Comparison of ENCODE assay signal across 8 cellular contexts in the genomic region with DNA sequence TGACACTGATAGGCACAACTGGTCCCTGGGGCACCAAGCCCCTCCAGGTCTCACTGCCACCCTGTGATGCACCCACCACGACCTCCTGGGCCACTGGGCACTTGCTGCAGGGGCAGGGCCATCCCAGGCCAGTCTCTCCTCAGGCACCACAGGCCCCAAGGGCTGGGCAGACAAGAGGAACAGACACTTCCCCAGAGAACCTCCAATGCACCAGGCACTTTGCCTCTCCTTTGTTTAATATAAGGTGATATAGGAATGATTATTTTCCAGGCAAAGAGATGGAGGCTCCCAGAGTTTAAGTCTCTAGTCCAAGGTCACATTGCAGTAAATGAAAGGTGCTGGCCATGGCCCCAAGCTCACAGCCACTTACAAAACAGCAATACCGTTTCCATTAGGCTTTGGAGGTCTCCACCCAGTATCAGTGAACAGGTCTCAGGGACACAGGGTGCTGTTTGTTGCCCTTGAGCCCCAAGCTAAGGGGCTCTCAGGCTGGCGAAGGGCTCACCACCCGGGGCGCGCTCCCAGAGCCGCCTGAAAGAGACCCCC. TPM values are rescaled to one million over a fixed set of nuclear protein-coding genes. Genes with fewer than 3 reads are reported as not detected.
DNase-seq lines count a peak whose midpoint lies in the region; ATAC-seq, FAIRE-seq and TF ChIP-seq lines count a peak whose summit lies in the region.

No MANE protein-coding gene starts in this region.

- H3K9me1 ChIP-seq in keratinocyte (ENCODE audit: control insufficient read depth, extremely low read depth, insufficient read depth, low read length) = no peaks in the 10 kb centered on the region

- H3K27ac Mint-ChIP-seq in T-helper 1 cell treated with Interleukin-12 subunit alpha and Interleukin-12 subunit beta and Interleukin-4 antibody, amounts not matched to agents 30 μg/mL and 1 μg/mL, for 36 hours = peak overlapping the region; percentile 79
- no peak overlapping the region for H3K27ac Mint-ChIP-seq in activated T-helper 1 cell treated with anti-CD3 and anti-CD28 coated beads, Interleukin-12 subunit alpha, Interleukin-12 subunit beta, Interleukin-2, Interleukin-4 antibody, amounts not matched to agents 30 ng/mL and 10 ng/mL and 1 ng/mL, durations not matched to agents 14 hours and 24 hours and 36 hours

- FAIRE-seq in keratinocyte (lab: Jason Lieb, UNC) = no peak

- H3K4me3 Mint-ChIP-seq in T-helper 1 cell treated with Interleukin-12 subunit alpha and Interleukin-12 subunit beta and Interleukin-4 antibody, amounts not matched to agents 30 μg/mL and 1 μg/mL, for 36 hours = peak overlapping the region; percentile 59
- peak overlapping the region; percentile 75 for H3K4me3 Mint-ChIP-seq in activated T-helper 1 cell treated with anti-CD3 and anti-CD28 coated beads, Interleukin-12 subunit alpha, Interleukin-12 subunit beta, Interleukin-2, Interleukin-4 antibody, amounts not matched to agents 30 ng/mL and 10 ng/mL and 1 ng/mL, durations not matched to agents 14 hours and 24 hours and 36 hours

- H3K9me3 Mint-ChIP-seq in T-helper 1 cell treated with Interleukin-12 subunit alpha and Interleukin-12 subunit beta and Interleukin-4 antibody, amounts not matched to agents 30 μg/mL and 1 μg/mL, for 36 hours = no peaks in the 10 kb centered on the region
- H3K9me3 Mint-ChIP-seq in activated T-helper 1 cell treated with anti-CD3 and anti-CD28 coated beads, Interleukin-12 subunit alpha, Interleukin-12 subunit beta, Interleukin-2, Interleukin-4 antibody, amounts not matched to agents 30 ng/mL and 10 ng/mL and 1 ng/mL, durations not matched to agents 14 hours and 24 hours and 36 hours = no peaks in the 10 kb centered on the region

- no peaks in the 10 kb centered on the region for H3K36me3 ChIP-seq in keratinocyte (ENCODE audit: control insufficient read depth in 2 of 2, extremely low read depth in 1 of 2, insufficient read depth in 2 of 2, low read length in 2 of 2)
- H3K36me3 ChIP-seq in testis (ENCODE audit: low read depth, missing control alignments) = no peaks in the 10 kb centered on the region

- peak overlapping the region; percentile 38 for H3K9ac ChIP-seq in keratinocyte (ENCODE audit: control insufficient read depth, extremely low read depth, insufficient read depth, low read length)

- 34% methylated on average over 7 of the region's 7 CpGs; no CpG with 5 or more reads in 1 of the 2 donors for WGBS in testis, 2 donors

- no peaks in the 10 kb centered on the region for H3K9me3 ChIP-seq in keratinocyte (ENCODE audit: control insufficient read depth, low read depth, low read length)
- H3K9me3 ChIP-seq in testis = no peaks in the 10 kb centered on the region

- DNase-seq in T-helper 1 cell = no peak
- no peak for DNase-seq in activated T-helper 1 cell treated with anti-CD3 and anti-CD28 coated beads, Interleukin-12 subunit alpha, Interleukin-12 subunit beta, Interleukin-2, Interleukin-4 antibody, amounts not matched to agents 30 ng/mL and 10 ng/mL and 1 ng/mL, durations not matched to agents 14 hours and 24 hours and 36 hours (ENCODE audit: low spot score)
- DNase-seq in keratinocyte (ENCODE audit: low read depth, low spot score) = no peak
- no peak for DNase-seq in testis
- no peak for DNase-seq in NCI-H2227 (lab: John Stamatoyannopoulos, UW; ENCODE audit: unreplicated experiment)
- no peak for DNase-seq in Kasumi-1 (lab: John Stamatoyannopoulos, UW)

- peaks cover 24% of the 10 kb centered on the region for H3K4me1 ChIP-seq in keratinocyte (ENCODE audit: control insufficient read depth, extremely low read depth, insufficient read depth, low read length)
- H3K4me1 ChIP-seq in testis = peaks cover 25% of the 10 kb centered on the region

- H3K4me2 ChIP-seq in keratinocyte (ENCODE audit: control insufficient read depth, extremely low read depth, insufficient read depth, low read depth, low read length) = peak overlapping the region; percentile 89

- peaks cover 3% of the 10 kb centered on the region for H3K36me3 Mint-ChIP-seq in T-helper 1 cell treated with Interleukin-12 subunit alpha and Interleukin-12 subunit beta and Interleukin-4 antibody, amounts not matched to agents 30 μg/mL and 1 μg/mL, for 36 hours (ENCODE audit: low read depth)
- H3K36me3 Mint-ChIP-seq in activated T-helper 1 cell treated with anti-CD3 and anti-CD28 coated beads, Interleukin-12 subunit alpha, Interleukin-12 subunit beta, Interleukin-2, Interleukin-4 antibody, amounts not matched to agents 30 ng/mL and 10 ng/mL and 1 ng/mL, durations not matched to agents 14 hours and 24 hours and 36 hours (ENCODE audit: low read depth) = no peaks in the 10 kb centered on the region

- TF ChIP-seq CTCF in keratinocyte (optimal IDR thresholded peaks at IDR 0.05 in 1 of 3, IDR thresholded peaks at IDR 0.05 in 1 of 3, conservative IDR thresholded peaks at IDR 0.05 in 1 of 3; ENCODE audit: extremely low read depth in 1 of 3, insufficient read depth in 2 of 3, low read length in 3 of 3) (no peak), testis (IDR thresholded peaks at IDR 0.05) (no peak)

- H4K20me1 ChIP-seq in keratinocyte (ENCODE audit: control insufficient read depth, extremely low read depth, insufficient read depth, low read length) = no peaks in the 10 kb centered on the region

- H3K27ac ChIP-seq in keratinocyte (ENCODE audit: control insufficient read depth, insufficient read depth, low read length) (no peak overlapping the region), testis (peak overlapping the region; percentile 61 to 85)

- peak overlapping the region; percentile 84 for H2AFZ ChIP-seq in keratinocyte (ENCODE audit: control insufficient read depth, low read length)

- ATAC-seq in GM21515 (IDR thresholded peaks at IDR 0.05; ENCODE audit: unreplicated experiment) = no peak

- H3K4me3 ChIP-seq in keratinocyte (ENCODE audit: control insufficient read depth in 2 of 3, extremely low read depth in 1 of 3, insufficient read depth in 2 of 3, low read depth in 1 of 3, low read length in 3 of 3) (peak overlapping the region; percentile 8 to 58 (median 28)), testis (peak overlapping the region; percentile 40 to 48)

- intact Hi-C loops in activated T-helper 1 cell treated with anti-CD3 and anti-CD28 coated beads, Interleukin-12 subunit alpha, Interleukin-12 subunit beta, Interleukin-2, Interleukin-4 antibody, amounts not matched to agents 30 ng/mL and 10 ng/mL and 1 ng/mL, durations not matched to agents 14 hours and 24 hours and 36 hours (cut with micrococcal nuclease) = loop anchor here (10.0 kb wide), 1 partner anchor 1051 kb away; no protein-coding TSS in a partner anchor
- intact Hi-C loops in testis (cut with DNase I; ENCODE audit: low total_unique reads) = no loop called here

- H3K27me3 Mint-ChIP-seq in T-helper 1 cell treated with Interleukin-12 subunit alpha and Interleukin-12 subunit beta and Interleukin-4 antibody, amounts not matched to agents 30 μg/mL and 1 μg/mL, for 36 hours (ENCODE audit: low read depth) = no peaks in the 10 kb centered on the region
- H3K27me3 Mint-ChIP-seq in activated T-helper 1 cell treated with anti-CD3 and anti-CD28 coated beads, Interleukin-12 subunit alpha, Interleukin-12 subunit beta, Interleukin-2, Interleukin-4 antibody, amounts not matched to agents 30 ng/mL and 10 ng/mL and 1 ng/mL, durations not matched to agents 14 hours and 24 hours and 36 hours (ENCODE audit: insufficient read depth) = no peaks in the 10 kb centered on the region

- H3K79me2 ChIP-seq in keratinocyte (ENCODE audit: control insufficient read depth, insufficient read depth, low read length) = no peaks in the 10 kb centered on the region

- dilution Hi-C loops in keratinocyte (cut with MboI; ENCODE audit: extremely low pct_ligation_motif_present, low sequenced_read_pairs) = no loop called here

- H3K4me1 Mint-ChIP-seq in T-helper 1 cell treated with Interleukin-12 subunit alpha and Interleukin-12 subunit beta and Interleukin-4 antibody, amounts not matched to agents 30 μg/mL and 1 μg/mL, for 36 hours (ENCODE audit: low read depth) = peaks cover 38% of the 10 kb centered on the region
- peaks cover 40% of the 10 kb centered on the region for H3K4me1 Mint-ChIP-seq in activated T-helper 1 cell treated with anti-CD3 and anti-CD28 coated beads, Interleukin-12 subunit alpha, Interleukin-12 subunit beta, Interleukin-2, Interleukin-4 antibody, amounts not matched to agents 30 ng/mL and 10 ng/mL and 1 ng/mL, durations not matched to agents 14 hours and 24 hours and 36 hours (ENCODE audit: low read depth)

- no peak for TF ChIP-seq POLR2A in testis (IDR thresholded peaks at IDR 0.05)

- H3K27me3 ChIP-seq in keratinocyte (ENCODE audit: control insufficient read depth, extremely low read depth, insufficient read depth, low read length) = no peaks in the 10 kb centered on the region
- H3K27me3 ChIP-seq in testis = no peaks in the 10 kb centered on the region

RNA-seq across cellular contexts. Expression of a gene that starts 4.5 kb away (rescaled TPM):
- total RNA-seq in activated T-helper 1 cell treated with anti-CD3 and anti-CD28 coated beads, Interleukin-12 subunit alpha, Interleukin-12 subunit beta, Interleukin-2, Interleukin-4 antibody, amounts not matched to agents 30 ng/mL and 10 ng/mL and 1 ng/mL, durations not matched to agents 14 hours and 24 hours and 36 hours = 4.6 and 5.3 TPM in 2 replicates
- polyA plus RNA-seq in keratinocyte (0.90 to 1.2 TPM (median 0.95 TPM) in 3 replicates), testis (ENCODE audit: insufficient read depth, low read depth, low replicate concordance) (29.1 TPM)
- 1.4 TPM for polyA plus RNA-seq in keratinocyte (2011; ENCODE audit: low read depth)
- 0.36 and 0.75 TPM in 2 replicates for polyA plus RNA-seq in keratinocyte (2011; cell fraction: cytosol; rRNA removed)
- polyA plus RNA-seq in keratinocyte (2011; cell fraction: nucleus; rRNA removed) = 4.1 and 6.0 TPM in 2 replicates
- polyA plus RNA-seq in keratinocyte (2012; ENCODE audit: low replicate concordance) = 0.61 and 3.1 TPM in 2 replicates
- 0.69 to 3.5 TPM (median 0.83 TPM) in 3 replicates for polyA minus RNA-seq in keratinocyte
- polyA minus RNA-seq in keratinocyte (2011; cell fraction: cytosol; rRNA and poly(A)+ RNA removed) = not detected
- 3.0 and 3.3 TPM in 2 replicates for polyA minus RNA-seq in keratinocyte (2011; cell fraction: nucleus; rRNA and poly(A)+ RNA removed)
- total RNA-seq in testis = 10 to 100 TPM; 33.1 to 84.9 TPM

RNA-seq across cellular contexts. Expression of a gene that starts 14.6 kb away (rescaled TPM):
- total RNA-seq in activated T-helper 1 cell treated with anti-CD3 and anti-CD28 coated beads, Interleukin-12 subunit alpha, Interleukin-12 subunit beta, Interleukin-2, Interleukin-4 antibody, amounts not matched to agents 30 ng/mL and 10 ng/mL and 1 ng/mL, durations not matched to agents 14 hours and 24 hours and 36 hours = 1.3 and 2.5 TPM in 2 replicates
- polyA plus RNA-seq in keratinocyte (0.20 to 0.54 TPM (median 0.23 TPM) in 3 replicates), testis (ENCODE audit: insufficient read depth, low read depth, low replicate concordance) (28.2 TPM)
- polyA plus RNA-seq in keratinocyte (2011; ENCODE audit: low read depth) = 0.11 TPM
- 0.06 and 0.09 TPM in 2 replicates for polyA plus RNA-seq in keratinocyte (2011; cell fraction: cytosol; rRNA removed)
- polyA plus RNA-seq in keratinocyte (2011; cell fraction: nucleus; rRNA removed) = 0.34 and 0.64 TPM in 2 replicates
- polyA plus RNA-seq in keratinocyte (2012; ENCODE audit: low replicate concordance) = 0.14 TPM in 1 of 2 replicates, not detected in the other
- 0.13 to 0.52 TPM (median 0.22 TPM) in 3 replicates for polyA minus RNA-seq in keratinocyte
- not detected for polyA minus RNA-seq in keratinocyte (2011; cell fraction: cytosol; rRNA and poly(A)+ RNA removed)
- polyA minus RNA-seq in keratinocyte (2011; cell fraction: nucleus; rRNA and poly(A)+ RNA removed) = 0.54 TPM in 1 of 2 replicates, not detected in the other
- 10 to 100 TPM; 53.1 to 68.1 TPM for total RNA-seq in testis

RNA-seq across cellular contexts. Expression of a gene that starts 26.6 kb away (rescaled TPM):
- total RNA-seq in activated T-helper 1 cell treated with anti-CD3 and anti-CD28 coated beads, Interleukin-12 subunit alpha, Interleukin-12 subunit beta, Interleukin-2, Interleukin-4 antibody, amounts not matched to agents 30 ng/mL and 10 ng/mL and 1 ng/mL, durations not matched to agents 14 hours and 24 hours and 36 hours = 23.1 and 25.6 TPM in 2 replicates
- 4.0 to 9.4 TPM (median 6.8 TPM) in 3 replicates for polyA plus RNA-seq in keratinocyte
- polyA plus RNA-seq in keratinocyte (2011; ENCODE audit: low read depth) = 2.3 TPM
- 3.5 and 6.2 TPM in 2 replicates for polyA plus RNA-seq in keratinocyte (2011; cell fraction: cytosol; rRNA removed)
- polyA plus RNA-seq in keratinocyte (2011; cell fraction: nucleus; rRNA removed) = 3.4 and 4.3 TPM in 2 replicates
- polyA plus RNA-seq in keratinocyte (2012; ENCODE audit: low replicate concordance) = 2.6 and 9.3 TPM in 2 replicates
- 0.23 to 2.7 TPM (median 1.4 TPM) in 3 replicates for polyA minus RNA-seq in keratinocyte
- 1.9 TPM for polyA minus RNA-seq in keratinocyte (2011; cell fraction: cytosol; rRNA and poly(A)+ RNA removed)
- 1.2 and 2.1 TPM in 2 replicates for polyA minus RNA-seq in keratinocyte (2011; cell fraction: nucleus; rRNA and poly(A)+ RNA removed)
- 10 to 100 TPM; 12.6 TPM for total RNA-seq in testis
- 12.6 TPM for polyA plus RNA-seq in testis (ENCODE audit: insufficient read depth, low read depth, low replicate concordance)

Comparison
In these comparisons a context has a peak if more than half of its experiments do, and no peak if none do; other contexts are left out.
1. RNA of a gene that starts 14.6 kb away (total RNA-seq): 53.1 to 68.1 TPM in testis; 1.3 to 2.5 TPM in activated T-helper 1 cell treated with anti-CD3 and anti-CD28 coated beads, Interleukin-12 subunit alpha, Interleukin-12 subunit beta, Interleukin-2, Interleukin-4 antibody, amounts not matched to agents 30 ng/mL and 10 ng/mL and 1 ng/mL, durations not matched to agents 14 hours and 24 hours and 36 hours; every median in the first group is over 10 times any median in the second.